11 cellular contexts compared by ENCODE assay signal in the genomic region with DNA sequence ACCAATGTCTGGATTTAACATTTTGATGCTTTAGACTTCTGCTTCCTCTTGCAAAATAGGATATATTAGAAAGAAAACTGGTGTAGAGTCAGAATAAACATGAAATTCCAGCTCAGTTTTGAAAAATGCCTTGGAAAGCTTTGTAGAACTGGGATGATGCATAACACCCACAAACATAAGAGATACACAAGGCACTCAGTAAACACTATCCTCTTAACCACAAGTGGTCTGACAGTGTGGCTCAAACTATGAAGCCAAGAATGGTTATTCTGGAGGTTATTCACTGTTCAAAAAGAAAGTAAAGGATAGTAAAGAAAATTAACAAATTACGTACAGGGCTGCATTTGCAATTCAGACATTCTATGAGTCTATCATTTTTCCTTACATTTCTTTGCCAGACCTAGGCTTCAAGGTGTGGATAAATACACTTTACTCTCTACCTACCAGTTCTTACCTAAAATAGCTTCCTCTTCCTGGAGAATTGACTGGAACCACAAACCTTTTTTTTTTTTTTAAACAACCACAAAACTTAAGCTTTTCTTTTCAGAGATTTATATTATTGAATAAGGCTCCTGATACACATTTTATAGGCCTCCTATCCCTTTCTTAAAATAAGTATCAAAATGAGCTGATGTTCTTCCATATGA. TPM values are rescaled to one million over a fixed set of nuclear protein-coding genes. Genes with fewer than 3 reads are reported as not detected.
DNase-seq lines count a peak whose midpoint lies in the region; ATAC-seq and TF ChIP-seq lines count a peak whose summit lies in the region.
"Had no signal": no experiment of that assay in that cellular context is flagged by ENCODE, and none has a peak within 500 bp of the region (broad histone marks: within the 10 kb centered on the region; RNA-seq: fewer than 3 reads in every experiment).

No MANE protein-coding gene starts in this region.

- no peaks in the 10 kb centered on the region for H3K27me3 Mint-ChIP-seq in activated CD4-positive, alpha-beta T cell treated with anti-CD3 and anti-CD28 coated beads, Interleukin-2, amount 10 ng/mL, durations not matched to agents 7 days and 5 days

- intact Hi-C loops in colonic mucosa (cut with DNase I) (no loop called here), sigmoid colon (cut with DNase I) (loop anchor here (5.0 kb wide), 1 partner anchor 1720 kb away; no protein-coding TSS in a partner anchor), gastrocnemius medialis (cut with DNase I; ENCODE audit: low total_unique reads) (no loop called here)

- in situ Hi-C loops in gastrocnemius medialis (cut with MboI; ENCODE audit: low sequenced_read_pairs in 4 of 4), result no loop called here

- peaks cover 15% of the 10 kb centered on the region for H3K4me1 ChIP-seq in colonic mucosa
- peaks cover 0 to 50% (median 27%) of the 10 kb centered on the region in 4 donors for H3K4me1 ChIP-seq in sigmoid colon
- peaks cover 13 to 23% of the 10 kb centered on the region in 2 donors for H3K4me1 ChIP-seq in gastrocnemius medialis

- TF ChIP-seq EP300 in sigmoid colon (IDR thresholded peaks at IDR 0.05), result no peak

- POLR2A ChIA-PET in activated CD4-positive, alpha-beta T cell treated with anti-CD3 and anti-CD28 coated beads, Interleukin-2, amount 10 ng/mL, durations not matched to agents 7 days and 5 days (lab: Charles Lee), result no interaction called here

- no peak for ATAC-seq in gastrocnemius medialis
- ATAC-seq: heart left ventricle had no signal

- peak overlapping the region in 1 of 2 donors; percentile 56 for H3K9ac ChIP-seq in colonic mucosa (ENCODE audit: low read depth in 2 of 2, low read length in 2 of 2)

- peaks cover 30% of the 10 kb centered on the region for H3K4me1 Mint-ChIP-seq in activated CD4-positive, alpha-beta T cell treated with anti-CD3 and anti-CD28 coated beads, Interleukin-2, amount 10 ng/mL, durations not matched to agents 7 days and 5 days

- H3K27ac ChIP-seq in colonic mucosa (peak overlapping the region; percentile 68), sigmoid colon (peak overlapping the region in 3 of 4 donors; percentile 9 to 40 (median 32)), gastrocnemius medialis (no peak overlapping the region)
- H3K27ac ChIP-seq: heart left ventricle had no signal

- H3K27ac Mint-ChIP-seq in activated CD4-positive, alpha-beta T cell treated with anti-CD3 and anti-CD28 coated beads, Interleukin-2, amount 10 ng/mL, durations not matched to agents 7 days and 5 days, result peak overlapping the region; percentile 83

- no peak for DNase-seq in activated CD4-positive, alpha-beta T cell treated with anti-CD3 and anti-CD28 coated beads, Interleukin-2, amount 10 ng/mL, durations not matched to agents 7 days and 5 days
- no peak for DNase-seq in activated CD4-positive, alpha-beta T cell treated with anti-CD3 and anti-CD28 coated beads for 4 hours
- DNase-seq in NCI-H2029 (lab: John Stamatoyannopoulos, UW) (peak; percentile 34), colonic mucosa (peak; percentile 15), sigmoid colon (no peak), 8988T (no peak), mesenteric fat pad (ENCODE audit: low spot score) (no peak), gastrocnemius medialis (no peak)
- DNase-seq: AML-193, heart left ventricle, T1000 had no signal

- peak overlapping the region; percentile 18 for H3K4me3 Mint-ChIP-seq in activated CD4-positive, alpha-beta T cell treated with anti-CD3 and anti-CD28 coated beads, Interleukin-2, amount 10 ng/mL, durations not matched to agents 7 days and 5 days

- H3K9me3 Mint-ChIP-seq in activated CD4-positive, alpha-beta T cell treated with anti-CD3 and anti-CD28 coated beads, Interleukin-2, amount 10 ng/mL, durations not matched to agents 7 days and 5 days, result peaks cover 5% of the 10 kb centered on the region

- H3K9me3 ChIP-seq in colonic mucosa (no peaks in the 10 kb centered on the region), sigmoid colon (no peaks in the 10 kb centered on the region), gastrocnemius medialis (no peaks in the 10 kb centered on the region)
- H3K9me3 ChIP-seq: heart left ventricle had no signal

- no peak overlapping the region for H3K4me3 ChIP-seq in colonic mucosa
- H3K4me3 ChIP-seq in sigmoid colon, result no peak overlapping the region
- H3K4me3 ChIP-seq in gastrocnemius medialis, result no peak overlapping the region
- H3K4me3 ChIP-seq: heart left ventricle had no signal

- WGBS in sigmoid colon, 2 donors, result 58 to 70% methylated on average over 1 of the region's 1 CpG

- no peaks in the 10 kb centered on the region for H3K36me3 ChIP-seq in colonic mucosa
- H3K36me3 ChIP-seq in sigmoid colon, result peaks cover 0 to 21% (median 0%) of the 10 kb centered on the region in 4 donors
- no peaks in the 10 kb centered on the region for H3K36me3 ChIP-seq in gastrocnemius medialis

- H3K27me3 ChIP-seq in colonic mucosa, result no peaks in the 10 kb centered on the region
- H3K27me3 ChIP-seq in sigmoid colon, result no peaks in the 10 kb centered on the region
- no peaks in the 10 kb centered on the region for H3K27me3 ChIP-seq in gastrocnemius medialis
- H3K27me3 ChIP-seq: heart left ventricle had no signal

- TF ChIP-seq CTCF in colonic mucosa (IDR thresholded peaks at IDR 0.05), result no peak
- TF ChIP-seq CTCF in sigmoid colon (IDR thresholded peaks at IDR 0.05), result no peak
- no peak for TF ChIP-seq CTCF in gastrocnemius medialis (IDR thresholded peaks at IDR 0.05 in 4 of 5, conservative IDR thresholded peaks at IDR 0.05 in 1 of 5)

- peaks cover 29% of the 10 kb centered on the region for H3K36me3 Mint-ChIP-seq in activated CD4-positive, alpha-beta T cell treated with anti-CD3 and anti-CD28 coated beads, Interleukin-2, amount 10 ng/mL, durations not matched to agents 7 days and 5 days (ENCODE audit: low read depth)

- CTCF ChIA-PET in activated CD4-positive, alpha-beta T cell treated with anti-CD3 and anti-CD28 coated beads, Interleukin-2, amount 10 ng/mL, durations not matched to agents 7 days and 5 days (lab: Charles Lee), result interaction anchor here (0.7 to 3.9 kb wide), 2 partner anchors 10 to 242 kb away, joined by 5 to 15 read pairs; a partner anchor contains a TSS

- TF ChIP-seq POLR2A in sigmoid colon (IDR thresholded peaks at IDR 0.05), result no peak
- TF ChIP-seq POLR2A in gastrocnemius medialis (IDR thresholded peaks at IDR 0.05), result no peak

RNA-seq across cellular contexts. Expression of a gene that starts 9.0 kb away (rescaled TPM):
- total RNA-seq in activated CD4-positive, alpha-beta T cell treated with anti-CD3 and anti-CD28 coated beads, Interleukin-2, amount 10 ng/mL, durations not matched to agents 7 days and 5 days, result 10 to 100 TPM; 30.2 to 32.6 TPM
- total RNA-seq in colonic mucosa, result 10 to 100 TPM; 20.1 to 25.5 TPM
- total RNA-seq in sigmoid colon, result 10 to 100 TPM; 29.3 to 50.4 (median 40.7) TPM
- polyA plus RNA-seq in sigmoid colon, result 10 to 100 TPM in 1 of 3 donors, 1 to 10 TPM in 2; 6.0 to 11.0 (median 7.9) TPM
- total RNA-seq in mesenteric fat pad, result 8.9 TPM
- total RNA-seq in gastrocnemius medialis, result 10 to 100 TPM in 1 of 4 donors, 1 to 10 TPM in 3; 5.1 to 11.7 (median 8.7) TPM

Comparison
In these comparisons a context has a peak if more than half of its experiments do, and no peak if none do; other contexts are left out.
1. DNase-seq: peak in NCI-H2029 (single experiment) and colonic mucosa (single experiment); none in activated CD4-positive, alpha-beta T cell treated with anti-CD3 and anti-CD28 coated beads, Interleukin-2, amount 10 ng/mL, durations not matched to agents 7 days and 5 days (single experiment), activated CD4-positive, alpha-beta T cell treated with anti-CD3 and anti-CD28 coated beads for 4 hours (0 of 2), sigmoid colon (single experiment), 8988T (single experiment), mesenteric fat pad (single experiment) and gastrocnemius medialis (0 of 2).
2. H3K27ac ChIP-seq: peak in colonic mucosa (single experiment) and sigmoid colon (3 of 4); none in gastrocnemius medialis (0 of 4).